ENCODE assay signal across 8 cellular contexts in the genomic region with DNA sequence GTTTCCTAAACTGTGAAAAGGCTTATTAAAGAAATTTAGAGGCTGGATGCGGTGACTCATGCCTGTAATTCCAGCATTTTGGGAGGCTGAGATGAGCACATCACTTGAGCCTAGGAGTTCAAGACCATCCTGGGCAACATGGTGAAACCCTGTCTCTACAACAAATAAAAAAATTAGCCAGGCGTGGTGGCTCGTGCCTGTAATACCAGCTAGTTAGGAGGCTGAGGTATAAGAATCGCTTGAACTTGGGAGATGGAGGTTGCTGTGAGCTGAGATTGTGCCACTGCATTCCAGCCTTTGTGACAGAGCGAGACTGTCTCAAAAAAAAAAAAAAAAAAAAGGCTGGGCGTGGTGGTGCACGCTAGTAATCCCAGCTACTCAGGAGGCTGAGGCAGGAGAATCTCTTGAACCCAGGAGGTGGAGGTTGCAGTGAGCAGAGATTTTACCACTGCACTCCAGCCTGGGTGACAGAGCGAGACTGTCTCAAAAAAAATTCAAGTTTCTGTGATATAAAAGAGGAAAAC. TPM values are rescaled to one million over a fixed set of nuclear protein-coding genes. Genes with fewer than 3 reads are reported as not detected.
DNase-seq lines count a peak whose midpoint lies in the region; ATAC-seq and TF ChIP-seq lines count a peak whose summit lies in the region.
"Not testable (repeated sequence)": the region's sequence is repeated elsewhere in the genome, so short reads cannot be mapped to it uniquely, and the experiment has no call there.

No MANE protein-coding gene starts in this region.

- not testable (repeated sequence) for H3K27me3 Mint-ChIP-seq in activated naive CD8-positive, alpha-beta T cell; central memory CD8-positive, alpha-beta T cell

- intact Hi-C loops in PC-9 (cut with micrococcal nuclease; ENCODE audit: unreplicated experiment) = not testable (repeated sequence)

- WGBS in mesodermal cell (ENCODE audit: insufficient coverage in 2 of 2), 2 experiments = 69 to 100% methylated on average over 2 to 3 of the region's 8 CpGs

- not testable (repeated sequence) for H3K4me3 ChIP-seq in DND-41 (ENCODE audit: low read depth in 1 of 2, low read length in 2 of 2); PC-9; mesodermal cell (ENCODE audit: extremely low read depth, insufficient read depth, low read length, poor library complexity, severe bottlenecking)

- H3K4me1 ChIP-seq in DND-41 (ENCODE audit: insufficient read depth, low read length) (peaks cover 51% of the 10 kb centered on the region), PC-9 (replicated peaks; ENCODE audit: insufficient read depth) (peaks cover 15% of the 10 kb centered on the region), mesodermal cell (ENCODE audit: control insufficient read depth, insufficient read depth, low read length, poor library complexity, severe bottlenecking) (peaks cover 13% of the 10 kb centered on the region)

- H3K36me3 Mint-ChIP-seq in activated naive CD8-positive, alpha-beta T cell = peaks cover 11% of the 10 kb centered on the region
- peaks cover 44% of the 10 kb centered on the region for H3K36me3 Mint-ChIP-seq in central memory CD8-positive, alpha-beta T cell (ENCODE audit: insufficient read depth)
- not testable (repeated sequence) for H3K36me3 Mint-ChIP-seq in stimulated activated effector memory CD8-positive, alpha-beta T cell treated with anti-CD3 and anti-CD28 coated beads, Interleukin-12 subunit alpha, Interleukin-12 subunit beta, amount 100 ng/mL, for 72 hours

- ATAC-seq in DND-41 (ENCODE audit: insufficient read depth, low read depth); central memory CD8-positive, alpha-beta T cell (replicated peaks; ENCODE audit: extremely low read depth, poor library complexity, severe bottlenecking); stimulated activated effector memory CD8-positive, alpha-beta T cell treated with anti-CD3 and anti-CD28 coated beads, Interleukin-12 subunit alpha, Interleukin-12 subunit beta, amount 100 ng/mL, for 72 hours: not testable (repeated sequence)

- peak overlapping the region; percentile 39; the same call in 1 of the 2 replicates for H3K4me2 ChIP-seq in DND-41 (ENCODE audit: insufficient read depth, low read length)
- H3K4me2 ChIP-seq in PC-9 = peak overlapping the region; percentile 29

- peaks cover 62% of the 10 kb centered on the region for H3K4me1 Mint-ChIP-seq in activated naive CD8-positive, alpha-beta T cell (ENCODE audit: low read depth)
- peaks cover 45% of the 10 kb centered on the region for H3K4me1 Mint-ChIP-seq in central memory CD8-positive, alpha-beta T cell
- H3K4me1 Mint-ChIP-seq in stimulated activated effector memory CD8-positive, alpha-beta T cell treated with anti-CD3 and anti-CD28 coated beads, Interleukin-12 subunit alpha, Interleukin-12 subunit beta, amount 100 ng/mL, for 72 hours = peaks cover 47% of the 10 kb centered on the region

- H3K9me3 ChIP-seq in DND-41 (ENCODE audit: insufficient read depth, low read length, severe bottlenecking); PC-9 (ENCODE audit: insufficient read depth, low read depth); mesodermal cell (ENCODE audit: control insufficient read depth, low read length): not testable (repeated sequence)

- CTCF ChIA-PET in PC-9 (lab: Charles Lee) = interaction anchor here (0.6 kb wide), 1 partner anchor 126 kb away, joined by 5 read pairs; no protein-coding TSS in a partner anchor

- H3K9ac ChIP-seq in DND-41 (ENCODE audit: low read depth, low read length) = not testable (repeated sequence)

- H3K4me3 Mint-ChIP-seq in activated naive CD8-positive, alpha-beta T cell = peak overlapping the region; percentile 69
- H3K4me3 Mint-ChIP-seq in central memory CD8-positive, alpha-beta T cell = peak overlapping the region; percentile 47
- not testable (repeated sequence) for H3K4me3 Mint-ChIP-seq in stimulated activated effector memory CD8-positive, alpha-beta T cell treated with anti-CD3 and anti-CD28 coated beads, Interleukin-12 subunit alpha, Interleukin-12 subunit beta, amount 100 ng/mL, for 72 hours

- H3K9me3 Mint-ChIP-seq in activated naive CD8-positive, alpha-beta T cell (ENCODE audit: low read depth); central memory CD8-positive, alpha-beta T cell; stimulated activated effector memory CD8-positive, alpha-beta T cell treated with anti-CD3 and anti-CD28 coated beads, Interleukin-12 subunit alpha, Interleukin-12 subunit beta, amount 100 ng/mL, for 72 hours: not testable (repeated sequence)

- POLR2A ChIA-PET in PC-9 (lab: Charles Lee; ENCODE audit: unreplicated experiment) = interaction anchor here (0.6 kb wide), 3 partner anchors 8 to 66 kb away, joined by 3 to 8 read pairs (median 3); partner anchors contain the start of gene YTHDF2

- not testable (repeated sequence) for DNase-seq in DND-41; central memory CD8-positive, alpha-beta T cell (ENCODE audit: low spot score in 2 of 2); stimulated activated effector memory CD8-positive, alpha-beta T cell treated with anti-CD3 and anti-CD28 coated beads, Interleukin-12 subunit alpha, Interleukin-12 subunit beta, amount 100 ng/mL, for 72 hours (ENCODE audit: low spot score in 2 of 2)
- DNase-seq in HT1080 (ENCODE audit: low read depth) (peak; percentile 12), PC-9 (peak in 1 of 2 experiments; percentile 11), foreskin melanocyte (peak; percentile 31)

- not testable (repeated sequence) for H2AFZ ChIP-seq in DND-41 (ENCODE audit: low read depth, low read length); PC-9

- not testable (repeated sequence) for H3F3A ChIP-seq in PC-9 (ENCODE audit: insufficient read depth, low read depth)

- not testable (repeated sequence) for H3K27ac Mint-ChIP-seq in activated naive CD8-positive, alpha-beta T cell; central memory CD8-positive, alpha-beta T cell (ENCODE audit: low read depth)
- peak overlapping the region; percentile 2 for H3K27ac Mint-ChIP-seq in stimulated activated effector memory CD8-positive, alpha-beta T cell treated with anti-CD3 and anti-CD28 coated beads, Interleukin-12 subunit alpha, Interleukin-12 subunit beta, amount 100 ng/mL, for 72 hours

- H3K36me3 ChIP-seq in DND-41 (ENCODE audit: insufficient read depth, low read length) = peaks cover 92% of the 10 kb centered on the region
- not testable (repeated sequence) for H3K36me3 ChIP-seq in PC-9 (ENCODE audit: low read depth)
- H3K36me3 ChIP-seq in mesodermal cell (ENCODE audit: control insufficient read depth, insufficient read depth, low read length) = peaks cover 59% of the 10 kb centered on the region

- not testable (repeated sequence) for BruUV-seq in PC-9 (replicated peaks; lab: Mats Ljungman, UMichigan)

- not testable (repeated sequence) for TF ChIP-seq CTCF in DND-41 (IDR thresholded peaks at IDR 0.05; ENCODE audit: borderline replicate concordance, extremely low read depth, low read length, poor library complexity, severe bottlenecking); PC-9 (conservative IDR thresholded peaks at IDR 0.05)

- not testable (repeated sequence) for H3K9me2 ChIP-seq in PC-9 (ENCODE audit: insufficient read depth)

- not testable (repeated sequence) for H3K27me3 ChIP-seq in DND-41 (ENCODE audit: insufficient read depth, low read length, poor library complexity); PC-9 (ENCODE audit: insufficient read depth, low read depth)

- not testable (repeated sequence) for H3K27ac ChIP-seq in DND-41 (ENCODE audit: low read length); PC-9
- peak overlapping the region; percentile 85 for H3K27ac ChIP-seq in mesodermal cell (ENCODE audit: low read depth, low read length, severe bottlenecking)

- H4K20me1 ChIP-seq in DND-41 (ENCODE audit: insufficient read depth, low read length) = peaks cover 99% of the 10 kb centered on the region
- peaks cover 97% of the 10 kb centered on the region for H4K20me1 ChIP-seq in PC-9 (ENCODE audit: insufficient read depth)

- H3K79me2 ChIP-seq in DND-41 (ENCODE audit: insufficient read depth, low read length) (peaks cover 100% of the 10 kb centered on the region), PC-9 (ENCODE audit: low read depth) (peaks cover 99% of the 10 kb centered on the region)

RNA-seq across cellular contexts. Expression of gene YTHDF2, which starts 14.1 kb away (rescaled TPM):
- total RNA-seq in HT1080 (2014; rRNA removed; shearing (Covaris generic)) = 62.7 and 101 TPM in 2 replicates
- 61.8 and 64.4 TPM in 2 replicates for polyA plus RNA-seq in HT1080 (2015; cell fraction: cytosol; rRNA removed)
- polyA plus RNA-seq in HT1080 (2015; cell fraction: nucleus; rRNA removed) = 113 and 127 TPM in 2 replicates
- 46.4 and 63.4 TPM in 2 replicates for total RNA-seq in PC-9 (2021)
- polyA plus RNA-seq in mesodermal cell (2013, experiment 1 of 2) = 66.3 TPM
- polyA plus RNA-seq in mesodermal cell (2013, experiment 2 of 2) = 67.9 TPM
